Comparison of ENCODE assay signal across 8 cellular contexts in the genomic region with DNA sequence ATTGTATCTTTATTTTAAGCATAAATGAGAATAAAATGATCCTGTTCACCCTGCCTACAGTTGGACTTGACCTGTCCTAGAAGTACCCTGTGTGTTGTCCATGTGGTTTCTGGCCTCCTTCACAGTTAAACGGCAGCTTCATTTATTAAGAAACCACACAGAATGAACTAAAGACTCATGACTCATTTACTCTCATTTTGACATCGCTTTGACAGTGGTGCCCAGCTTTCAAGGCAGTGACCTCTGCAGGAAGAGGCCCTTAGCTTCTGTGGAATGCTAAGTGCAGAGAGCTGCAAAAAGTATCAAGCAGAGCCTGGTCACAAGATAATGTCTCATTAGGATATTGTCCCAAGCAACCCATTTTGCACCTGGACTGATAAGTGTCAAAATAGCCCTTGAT.
DNase-seq lines count a peak whose midpoint lies in the region; ATAC-seq and TF ChIP-seq lines count a peak whose summit lies in the region.

No MANE protein-coding gene starts in this region.

- H3K9me2 ChIP-seq in Loucy (replicated peaks; ENCODE audit: low read depth, low read length), result no peaks in the 10 kb centered on the region

- peak overlapping the region; percentile 62 for H3K9ac ChIP-seq in Loucy (ENCODE audit: low read depth, low read length, poor library complexity, severe bottlenecking)

- no peak overlapping the region for H3K4me3 Mint-ChIP-seq in chondrocyte (ENCODE audit: unreplicated experiment)

- peak overlapping the region; percentile 35 for H3K4me3 ChIP-seq in Loucy (ENCODE audit: low read length, poor library complexity, severe bottlenecking)

- H3K9me3 ChIP-seq in Loucy (ENCODE audit: insufficient read depth, low read depth, low read length), result no peaks in the 10 kb centered on the region

- intact Hi-C loops in posterior vena cava (cut with DNase I), result loop anchor here (5.0 to 10.0 kb wide), 2 partner anchors 71 to 94 kb away; a partner anchor contains a TSS

- peak; percentile 6 for DNase-seq in stimulated activated CD4-positive, alpha-beta T cell treated with anti-CD3 and anti-CD28 coated beads, Interleukin-4, amount 100 ng/mL, for 24 hours
- DNase-seq in stimulated activated CD4-positive, alpha-beta T cell treated with anti-CD3 and anti-CD28 coated beads, Interleukin-12 subunit alpha, Interleukin-12 subunit beta, amount 100 ng/mL, for 4 hours, result no peak
- DNase-seq in chondrocyte (ENCODE audit: low spot score) (no peak), retina (peak; percentile 40), NCI-H146 treated with DMSO at 0.1 percent for 48 hours (lab: John Stamatoyannopoulos, UW; ENCODE audit: unreplicated experiment) (no peak), posterior vena cava (ENCODE audit: low spot score) (no peak)

- peaks cover 55% of the 10 kb centered on the region for H3K4me1 ChIP-seq in Loucy (ENCODE audit: insufficient read depth, low read length, poor library complexity, severe bottlenecking)

- peaks cover 45% of the 10 kb centered on the region for H3K4me1 Mint-ChIP-seq in chondrocyte (ENCODE audit: low read depth)

- peak; percentile 32; the same call in 1 of the 2 replicates for TF ChIP-seq CTCF in Loucy (conservative IDR thresholded peaks at IDR 0.05; ENCODE audit: low read length)
- TF ChIP-seq CTCF in chondrocyte (IDR thresholded peaks at IDR 0.05), result no peak

- peaks cover 11% of the 10 kb centered on the region for H3F3A ChIP-seq in Loucy (ENCODE audit: low read depth)

- H2AFZ ChIP-seq in Loucy (ENCODE audit: low read length), result no peak overlapping the region

- no peaks in the 10 kb centered on the region for H4K20me1 ChIP-seq in Loucy (ENCODE audit: insufficient read depth, low read length, poor library complexity, severe bottlenecking)

- H3K36me3 Mint-ChIP-seq in chondrocyte (ENCODE audit: low read depth), result peaks cover 20% of the 10 kb centered on the region

- no peak for ATAC-seq in GM19328 (IDR thresholded peaks at IDR 0.05; ENCODE audit: unreplicated experiment)

- H3K27me3 ChIP-seq in Loucy (ENCODE audit: insufficient read depth, low read length, poor library complexity, severe bottlenecking), result no peaks in the 10 kb centered on the region

- peak overlapping the region; percentile 64 for H3K4me2 ChIP-seq in Loucy (ENCODE audit: low read depth, low read length, poor library complexity, severe bottlenecking)

- H3K79me2 ChIP-seq in Loucy (ENCODE audit: insufficient read depth, low read length), result no peaks in the 10 kb centered on the region

- peaks cover 27% of the 10 kb centered on the region; the same call in 1 of the 2 replicates for H3K36me3 ChIP-seq in Loucy (ENCODE audit: insufficient read depth, low read length)

- no peaks in the 10 kb centered on the region for H3K9me3 Mint-ChIP-seq in chondrocyte (ENCODE audit: low read depth)

- H3K27ac Mint-ChIP-seq in chondrocyte (ENCODE audit: unreplicated experiment), result peak overlapping the region; percentile 50

- H3K27me3 Mint-ChIP-seq in chondrocyte (ENCODE audit: low read depth), result no peaks in the 10 kb centered on the region

Comparison
In these comparisons a context has a peak if more than half of its experiments do, and no peak if none do; other contexts are left out.
1. DNase-seq: peak in stimulated activated CD4-positive, alpha-beta T cell treated with anti-CD3 and anti-CD28 coated beads, Interleukin-4, amount 100 ng/mL, for 24 hours (single experiment) and retina (single experiment); none in stimulated activated CD4-positive, alpha-beta T cell treated with anti-CD3 and anti-CD28 coated beads, Interleukin-12 subunit alpha, Interleukin-12 subunit beta, amount 100 ng/mL, for 4 hours (single experiment), chondrocyte (single experiment), NCI-H146 treated with DMSO at 0.1 percent for 48 hours (single experiment) and posterior vena cava (single experiment).